ENCODE assay signal across 12 cellular contexts in genomic region chr3:197371521-197372075, GRCh38.
DNase-seq lines count a peak whose midpoint lies in the region; ATAC-seq, FAIRE-seq and TF ChIP-seq lines count a peak whose summit lies in the region.
"Had no signal": no experiment of that assay in that cellular context is flagged by ENCODE, and none has a peak within 500 bp of the region (broad histone marks: within the 10 kb centered on the region; RNA-seq: fewer than 3 reads in every experiment).

No MANE protein-coding gene starts in this region.

- DNase-seq in LoVo (ENCODE audit: low spot score): peak; percentile 27
- peak; percentile 91 for DNase-seq in NCI-H510A (lab: John Stamatoyannopoulos, UW)
- no peak for DNase-seq in esophagus squamous epithelium (lab: John Stamatoyannopoulos, UW)
- DNase-seq in substantia nigra (lab: John Stamatoyannopoulos, UW): no peak
- no peak for DNase-seq in frontal cortex (ENCODE audit: low spot score in 2 of 2)
- no peak for DNase-seq in H4 (ENCODE audit: low spot score)
- DNase-seq: activated CD8-positive, alpha-beta memory T cell treated with anti-CD3 and anti-CD28 coated beads, Interleukin-2, amount 10 ng/mL, durations not matched to agents 7 days and 5 days; NCI-H1048 had no signal

- no peak overlapping the region for H3K4me3 ChIP-seq in esophagus squamous epithelium
- H3K4me3 ChIP-seq: HAP-1, prostate gland had no signal

- no peaks in the 10 kb centered on the region for H3K9me3 ChIP-seq in esophagus squamous epithelium
- H3K9me3 ChIP-seq: HAP-1, prostate gland had no signal

- no peak for ATAC-seq in GM18520 (IDR thresholded peaks at IDR 0.05; ENCODE audit: unreplicated experiment)
- ATAC-seq: activated CD8-positive, alpha-beta memory T cell treated with anti-CD3 and anti-CD28 coated beads, Interleukin-2, amount 10 ng/mL, durations not matched to agents 7 days and 5 days had no signal

- H3K4me1 ChIP-seq in esophagus squamous epithelium: peaks cover 22 to 74% (median 35%) of the 10 kb centered on the region in 3 donors

- TF ChIP-seq POLR2A in esophagus squamous epithelium (IDR thresholded peaks at IDR 0.05): no peak

- no peak for TF ChIP-seq CTCF in esophagus squamous epithelium (IDR thresholded peaks at IDR 0.05)

- H3K27ac ChIP-seq in esophagus squamous epithelium (peak overlapping the region; percentile 62 to 87 (median 76)), substantia nigra (ENCODE audit: low read depth, low read length, poor library complexity, severe bottlenecking) (peak overlapping the region; percentile 91)
- H3K27ac ChIP-seq: prostate gland had no signal

- intact Hi-C loops in esophagus squamous epithelium (cut with DNase I): no loop called here

- H3K36me3 ChIP-seq in esophagus squamous epithelium: no peaks in the 10 kb centered on the region
- H3K36me3 ChIP-seq: HAP-1, prostate gland had no signal

- no peak for FAIRE-seq in frontal cortex (lab: Jason Lieb, UNC)
- FAIRE-seq: endothelial cell of umbilical vein had no signal

- 17 to 22% methylated on average over 2 of the region's 2 CpGs for WGBS in esophagus squamous epithelium, 2 donors

- H3K27me3 ChIP-seq in esophagus squamous epithelium: no peaks in the 10 kb centered on the region

Comparison
In these comparisons a context has a peak if more than half of its experiments do, and no peak if none do; other contexts are left out.
1. DNase-seq: peak in LoVo (single experiment) and NCI-H510A (single experiment); none in esophagus squamous epithelium (single experiment), substantia nigra (0 of 49), frontal cortex (0 of 2) and H4 (single experiment).